15 cellular contexts compared by ENCODE assay signal in genomic region chr14:65991124-65991523, GRCh38.
"Had no signal": no experiment of that assay in that cellular context is flagged by ENCODE, and none has a peak within 500 bp of the region (broad histone marks: within the 10 kb centered on the region; RNA-seq: fewer than 3 reads in every experiment).

No MANE protein-coding gene starts in this region.

- H3K27me3 ChIP-seq: ascending aorta, right lobe of liver, stomach, uterus had no signal

- H3K4me3 Mint-ChIP-seq: nephron progenitor cell had no signal

- H3K27ac Mint-ChIP-seq: nephron progenitor cell had no signal

- H3K9me3 ChIP-seq: ascending aorta, psoas muscle, right lobe of liver, stomach, thoracic aorta, uterus had no signal

- H3K36me3 ChIP-seq: ascending aorta, right lobe of liver, stomach, thoracic aorta, uterus had no signal

- ATAC-seq: psoas muscle had no signal

- H3K4me1 ChIP-seq: ascending aorta, psoas muscle, right lobe of liver, stomach, uterus had no signal

- H3K27ac ChIP-seq: ascending aorta, psoas muscle, right lobe of liver, stomach, thoracic aorta, uterus had no signal

- DNase-seq: activated CD4-positive, alpha-beta T cell treated with anti-CD3 and anti-CD28 coated beads, Interleukin-2, amount 50 U/mL, for 4 hours; activated naive CD4-positive, alpha-beta T cell treated with Interleukin-2 at 50 U/mL for 16 hours; activated T-cell treated with anti-CD3 and anti-CD28 coated beads for 4 hours; hypothalamus; nephron progenitor cell; psoas muscle; right lobe of liver; stimulated activated CD4-positive, alpha-beta T cell treated with anti-CD3 and anti-CD28 coated beads, Interleukin-1b, Interleukin-23, amount 100 ng/mL, for 48 hours; stomach; T-helper 9 cell; uterus had no signal

- FAIRE-seq: bronchial epithelial cell, endometrium had no signal

- H3K4me3 ChIP-seq: ascending aorta, psoas muscle, right lobe of liver, stomach, thoracic aorta, uterus had no signal
